16 cellular contexts compared by ENCODE assay signal in genomic region chr12:121753844-121754264, GRCh38. TPM values are rescaled to one million over a fixed set of nuclear protein-coding genes. Genes with fewer than 3 reads are reported as not detected.
DNase-seq lines count a peak whose midpoint lies in the region; FAIRE-seq and TF ChIP-seq lines count a peak whose summit lies in the region.
"Had no signal": no experiment of that assay in that cellular context is flagged by ENCODE, and none has a peak within 500 bp of the region (broad histone marks: within the 10 kb centered on the region; RNA-seq: fewer than 3 reads in every experiment).

No MANE protein-coding gene starts in this region.

- TF ChIP-seq CTCF in tibial artery (IDR thresholded peaks at IDR 0.05): no peak

- no peaks in the 10 kb centered on the region for H3K27me3 ChIP-seq in tibial artery

- no peak for FAIRE-seq in HTR-8/SVneo (lab: Jason Lieb, UNC)

- H3K27ac ChIP-seq in tibial artery: peak overlapping the region in 1 of 2 donors; percentile 46

- DNase-seq in amygdala (lab: John Stamatoyannopoulos, UW): peak in 55 of 56 donors; percentile 26 to 91 (median 74)
- DNase-seq in cardiac septum (ENCODE audit: low spot score): peak; percentile 81
- peak; percentile 44 for DNase-seq in mucosa of gallbladder (ENCODE audit: low spot score)
- DNase-seq in tibial artery: peak; percentile 42 to 91
- DNase-seq in HTR-8/SVneo (ENCODE audit: insufficient read length, low spot score): no peak
- no peak for DNase-seq in activated T-helper 1 cell treated with anti-CD3 and anti-CD28 coated beads, Interleukin-12 subunit alpha, Interleukin-12 subunit beta, Interleukin-2, Interleukin-4 antibody, amounts not matched to agents 30 ng/mL and 10 ng/mL and 1 ng/mL, durations not matched to agents 14 hours and 24 hours and 36 hours (ENCODE audit: low spot score)
- DNase-seq in stimulated activated naive CD4-positive, alpha-beta T cell treated with Interleukin-2 at 50 U/mL for 16 hours (lab: John Stamatoyannopoulos, UW): no peak
- no peak for DNase-seq in HCEC 1CT
- DNase-seq: activated CD8-positive, alpha-beta memory T cell treated with anti-CD3 and anti-CD28 coated beads, Interleukin-2, amount 10 ng/mL, durations not matched to agents 7 days and 5 days; activated naive CD4-positive, alpha-beta T cell treated with anti-CD3 and anti-CD28 coated beads for 36 hours; CD4-positive, CD25-positive, alpha-beta regulatory T cell; cerebellar nuclear complex; mucosa of descending colon; SK-N-SH; stimulated activated CD4-positive, alpha-beta T cell treated with anti-CD3 and anti-CD28 coated beads, Interleukin-4, amount 100 ng/mL, for 4 hours; stimulated activated naive CD4-positive, alpha-beta T cell had no signal

- no peak overlapping the region for H3K27ac Mint-ChIP-seq in activated T-helper 1 cell treated with anti-CD3 and anti-CD28 coated beads, Interleukin-12 subunit alpha, Interleukin-12 subunit beta, Interleukin-2, Interleukin-4 antibody, amounts not matched to agents 30 ng/mL and 10 ng/mL and 1 ng/mL, durations not matched to agents 14 hours and 24 hours and 36 hours
- H3K27ac Mint-ChIP-seq: activated CD8-positive, alpha-beta memory T cell treated with anti-CD3 and anti-CD28 coated beads, Interleukin-2, amount 10 ng/mL, durations not matched to agents 7 days and 5 days; activated naive CD4-positive, alpha-beta T cell treated with anti-CD3 and anti-CD28 coated beads for 36 hours; CD4-positive, CD25-positive, alpha-beta regulatory T cell had no signal

- H3K27me3 Mint-ChIP-seq in activated T-helper 1 cell treated with anti-CD3 and anti-CD28 coated beads, Interleukin-12 subunit alpha, Interleukin-12 subunit beta, Interleukin-2, Interleukin-4 antibody, amounts not matched to agents 30 ng/mL and 10 ng/mL and 1 ng/mL, durations not matched to agents 14 hours and 24 hours and 36 hours (ENCODE audit: insufficient read depth): no peaks in the 10 kb centered on the region
- H3K27me3 Mint-ChIP-seq: activated CD8-positive, alpha-beta memory T cell treated with anti-CD3 and anti-CD28 coated beads, Interleukin-2, amount 10 ng/mL, durations not matched to agents 7 days and 5 days; CD4-positive, CD25-positive, alpha-beta regulatory T cell had no signal

- H3K4me1 Mint-ChIP-seq in activated T-helper 1 cell treated with anti-CD3 and anti-CD28 coated beads, Interleukin-12 subunit alpha, Interleukin-12 subunit beta, Interleukin-2, Interleukin-4 antibody, amounts not matched to agents 30 ng/mL and 10 ng/mL and 1 ng/mL, durations not matched to agents 14 hours and 24 hours and 36 hours (ENCODE audit: low read depth): peaks cover 9% of the 10 kb centered on the region

- no peaks in the 10 kb centered on the region for H3K9me3 Mint-ChIP-seq in activated T-helper 1 cell treated with anti-CD3 and anti-CD28 coated beads, Interleukin-12 subunit alpha, Interleukin-12 subunit beta, Interleukin-2, Interleukin-4 antibody, amounts not matched to agents 30 ng/mL and 10 ng/mL and 1 ng/mL, durations not matched to agents 14 hours and 24 hours and 36 hours
- H3K9me3 Mint-ChIP-seq: activated naive CD4-positive, alpha-beta T cell treated with anti-CD3 and anti-CD28 coated beads for 36 hours had no signal

- no peaks in the 10 kb centered on the region for H3K9me3 ChIP-seq in tibial artery
- H3K9me3 ChIP-seq: mucosa of descending colon, SK-N-SH had no signal

- H3K4me3 ChIP-seq in tibial artery: no peak overlapping the region
- H3K4me3 ChIP-seq: mucosa of descending colon had no signal

- H3K4me3 Mint-ChIP-seq in activated T-helper 1 cell treated with anti-CD3 and anti-CD28 coated beads, Interleukin-12 subunit alpha, Interleukin-12 subunit beta, Interleukin-2, Interleukin-4 antibody, amounts not matched to agents 30 ng/mL and 10 ng/mL and 1 ng/mL, durations not matched to agents 14 hours and 24 hours and 36 hours: no peak overlapping the region
- H3K4me3 Mint-ChIP-seq: activated CD8-positive, alpha-beta memory T cell treated with anti-CD3 and anti-CD28 coated beads, Interleukin-2, amount 10 ng/mL, durations not matched to agents 7 days and 5 days; activated naive CD4-positive, alpha-beta T cell treated with anti-CD3 and anti-CD28 coated beads for 36 hours; CD4-positive, CD25-positive, alpha-beta regulatory T cell had no signal

- peaks cover 0 to 16% (median 11%) of the 10 kb centered on the region in 4 donors for H3K4me1 ChIP-seq in tibial artery

- peaks cover 0 to 30% (median 0%) of the 10 kb centered on the region in 3 donors for H3K36me3 ChIP-seq in tibial artery

- H3K36me3 Mint-ChIP-seq in activated T-helper 1 cell treated with anti-CD3 and anti-CD28 coated beads, Interleukin-12 subunit alpha, Interleukin-12 subunit beta, Interleukin-2, Interleukin-4 antibody, amounts not matched to agents 30 ng/mL and 10 ng/mL and 1 ng/mL, durations not matched to agents 14 hours and 24 hours and 36 hours (ENCODE audit: low read depth): peaks cover 17% of the 10 kb centered on the region
- H3K36me3 Mint-ChIP-seq: CD4-positive, CD25-positive, alpha-beta regulatory T cell had no signal

- intact Hi-C loops in cardiac septum (cut with DNase I) (loop anchor here (5.0 kb wide), 1 partner anchor 42 kb away; the partner anchor contains the start of gene TMEM120B), tibial artery (cut with DNase I; ENCODE audit: low total_unique reads) (loop anchor here (5.0 kb wide), 1 partner anchor 42 kb away; the partner anchor contains the start of gene TMEM120B)
- intact Hi-C loops in activated T-helper 1 cell treated with anti-CD3 and anti-CD28 coated beads, Interleukin-12 subunit alpha, Interleukin-12 subunit beta, Interleukin-2, Interleukin-4 antibody, amounts not matched to agents 30 ng/mL and 10 ng/mL and 1 ng/mL, durations not matched to agents 14 hours and 24 hours and 36 hours (cut with micrococcal nuclease): no loop called here

RNA-seq across cellular contexts. Expression of gene RHOF, which starts 39.6 kb away (rescaled TPM):
- total RNA-seq in cardiac septum (20.9 TPM), mucosa of gallbladder (30.8 TPM)
- 111 and 112 TPM in 2 replicates for total RNA-seq in activated T-helper 1 cell treated with anti-CD3 and anti-CD28 coated beads, Interleukin-12 subunit alpha, Interleukin-12 subunit beta, Interleukin-2, Interleukin-4 antibody, amounts not matched to agents 30 ng/mL and 10 ng/mL and 1 ng/mL, durations not matched to agents 14 hours and 24 hours and 36 hours

RNA-seq across cellular contexts. Expression of gene TMEM120B, which starts 41.3 kb away (rescaled TPM):
- 6.2 TPM for total RNA-seq in cardiac septum
- total RNA-seq in mucosa of gallbladder: 11.6 TPM
- 17.5 and 18.3 TPM in 2 replicates for total RNA-seq in activated T-helper 1 cell treated with anti-CD3 and anti-CD28 coated beads, Interleukin-12 subunit alpha, Interleukin-12 subunit beta, Interleukin-2, Interleukin-4 antibody, amounts not matched to agents 30 ng/mL and 10 ng/mL and 1 ng/mL, durations not matched to agents 14 hours and 24 hours and 36 hours

RNA-seq across cellular contexts. Expression of gene SETD1B, which starts 50.0 kb away (rescaled TPM):
- 13.0 TPM for total RNA-seq in cardiac septum
- 35.5 TPM for total RNA-seq in mucosa of gallbladder
- 32.0 and 33.0 TPM in 2 replicates for total RNA-seq in activated T-helper 1 cell treated with anti-CD3 and anti-CD28 coated beads, Interleukin-12 subunit alpha, Interleukin-12 subunit beta, Interleukin-2, Interleukin-4 antibody, amounts not matched to agents 30 ng/mL and 10 ng/mL and 1 ng/mL, durations not matched to agents 14 hours and 24 hours and 36 hours

Comparison
In these comparisons a context has a peak if more than half of its experiments do, and no peak if none do; other contexts are left out.
1. DNase-seq: peak in amygdala (55 of 56), cardiac septum (single experiment), mucosa of gallbladder (single experiment) and tibial artery (2 of 2); none in HTR-8/SVneo (single experiment), activated T-helper 1 cell treated with anti-CD3 and anti-CD28 coated beads, Interleukin-12 subunit alpha, Interleukin-12 subunit beta, Interleukin-2, Interleukin-4 antibody, amounts not matched to agents 30 ng/mL and 10 ng/mL and 1 ng/mL, durations not matched to agents 14 hours and 24 hours and 36 hours (single experiment), stimulated activated naive CD4-positive, alpha-beta T cell treated with Interleukin-2 at 50 U/mL for 16 hours (single experiment) and HCEC 1CT (single experiment).